In the genomic region with DNA sequence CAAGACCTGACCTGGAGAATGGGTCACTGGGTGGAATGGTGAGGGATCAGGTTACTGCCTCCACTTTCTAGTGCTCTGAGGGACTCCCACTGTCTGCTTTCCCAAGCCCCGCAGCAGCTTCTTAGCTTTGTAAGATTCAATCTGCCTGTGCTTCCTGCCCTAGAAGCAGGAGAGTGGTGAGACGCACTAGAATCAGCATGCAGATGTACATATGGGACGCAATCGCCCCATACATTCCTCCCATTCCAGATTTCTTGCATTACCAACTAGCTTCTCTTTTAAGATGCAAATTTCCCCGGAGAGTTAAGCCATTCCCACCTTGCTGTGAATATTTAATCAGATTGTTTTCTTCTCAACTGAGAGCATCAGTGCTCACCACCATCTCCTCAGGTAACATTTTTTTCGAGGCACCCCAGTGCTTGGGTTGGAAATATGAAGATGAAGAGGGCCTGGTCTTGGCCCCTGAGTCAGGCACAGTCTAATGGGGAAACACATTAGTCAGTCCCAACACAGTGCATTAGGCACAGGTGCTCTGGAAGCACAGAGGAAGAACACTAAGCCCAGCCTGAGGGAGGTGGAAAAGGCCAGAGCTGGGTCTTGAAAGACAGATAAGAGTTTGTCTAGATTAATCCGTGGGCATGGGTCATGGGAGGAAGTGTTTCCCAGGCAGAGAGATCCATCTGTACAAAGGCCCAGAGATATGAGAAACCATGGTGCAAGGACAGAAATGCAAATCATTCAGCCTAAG, we compare ENCODE assay signal across 21 cellular contexts.
DNase-seq lines count a peak whose midpoint lies in the region; TF ChIP-seq lines count a peak whose summit lies in the region.
"Had no signal": no experiment of that assay in that cellular context is flagged by ENCODE, and none has a peak within 500 bp of the region (broad histone marks: within the 10 kb centered on the region; RNA-seq: fewer than 3 reads in every experiment).

No MANE protein-coding gene starts in this region.

- intact Hi-C loops in adrenal gland (cut with DNase I) = no loop called here
- intact Hi-C loops in activated CD4-positive, alpha-beta T cell treated with anti-CD3 and anti-CD28 coated beads, Interleukin-2, amount 10 ng/mL, durations not matched to agents 24 days and 14 days (cut with micrococcal nuclease) = no loop called here

- no peak overlapping the region for H2BK15ac ChIP-seq in mesenchymal stem cell (ENCODE audit: low read depth, poor library complexity, severe bottlenecking)

- peaks cover 5% of the 10 kb centered on the region for H3K27me3 Mint-ChIP-seq in activated CD4-positive, alpha-beta T cell treated with anti-CD3 and anti-CD28 coated beads, Interleukin-2, amount 10 ng/mL, durations not matched to agents 24 days and 14 days
- H3K27me3 Mint-ChIP-seq: activated CD8-positive, alpha-beta memory T cell treated with anti-CD3 and anti-CD28 coated beads, Interleukin-2, amount 10 ng/mL, durations not matched to agents 7 days and 5 days; activated naive CD4-positive, alpha-beta T cell treated with anti-CD3 and anti-CD28 coated beads, Interleukin-2, amount 50 U/mL, for 24 hours; effector memory CD8-positive, alpha-beta T cell had no signal

- H3K9me3 Mint-ChIP-seq in activated CD4-positive, alpha-beta T cell treated with anti-CD3 and anti-CD28 coated beads, Interleukin-2, amount 10 ng/mL, durations not matched to agents 24 days and 14 days = no peaks in the 10 kb centered on the region
- H3K9me3 Mint-ChIP-seq: activated naive CD4-positive, alpha-beta T cell treated with anti-CD3 and anti-CD28 coated beads, Interleukin-2, amount 50 U/mL, for 24 hours; activated T-helper 1 cell treated with anti-CD3 and anti-CD28 coated beads, Interleukin-12 subunit alpha, Interleukin-12 subunit beta, Interleukin-2, Interleukin-4 antibody, amounts not matched to agents 30 ng/mL and 10 ng/mL and 1 ng/mL, durations not matched to agents 14 hours and 24 hours and 36 hours; effector memory CD8-positive, alpha-beta T cell had no signal

- no peak overlapping the region for H3K4me3 Mint-ChIP-seq in activated CD4-positive, alpha-beta T cell treated with anti-CD3 and anti-CD28 coated beads, Interleukin-2, amount 10 ng/mL, durations not matched to agents 24 days and 14 days
- H3K4me3 Mint-ChIP-seq: activated CD8-positive, alpha-beta memory T cell treated with anti-CD3 and anti-CD28 coated beads, Interleukin-2, amount 10 ng/mL, durations not matched to agents 7 days and 5 days; activated naive CD4-positive, alpha-beta T cell treated with anti-CD3 and anti-CD28 coated beads, Interleukin-2, amount 50 U/mL, for 24 hours; activated T-helper 1 cell treated with anti-CD3 and anti-CD28 coated beads, Interleukin-12 subunit alpha, Interleukin-12 subunit beta, Interleukin-2, Interleukin-4 antibody, amounts not matched to agents 30 ng/mL and 10 ng/mL and 1 ng/mL, durations not matched to agents 14 hours and 24 hours and 36 hours; effector memory CD8-positive, alpha-beta T cell had no signal

- H2BK12ac ChIP-seq in mesenchymal stem cell (ENCODE audit: low read length in 2 of 2) = peak overlapping the region in 1 of 2 experiments; percentile 54

- no peak overlapping the region for H3K27ac Mint-ChIP-seq in activated CD4-positive, alpha-beta T cell treated with anti-CD3 and anti-CD28 coated beads, Interleukin-2, amount 10 ng/mL, durations not matched to agents 24 days and 14 days
- H3K27ac Mint-ChIP-seq: activated CD8-positive, alpha-beta memory T cell treated with anti-CD3 and anti-CD28 coated beads, Interleukin-2, amount 10 ng/mL, durations not matched to agents 7 days and 5 days; activated naive CD4-positive, alpha-beta T cell treated with anti-CD3 and anti-CD28 coated beads, Interleukin-2, amount 50 U/mL, for 24 hours; activated T-helper 1 cell treated with anti-CD3 and anti-CD28 coated beads, Interleukin-12 subunit alpha, Interleukin-12 subunit beta, Interleukin-2, Interleukin-4 antibody, amounts not matched to agents 30 ng/mL and 10 ng/mL and 1 ng/mL, durations not matched to agents 14 hours and 24 hours and 36 hours; effector memory CD8-positive, alpha-beta T cell had no signal

- H2BK120ac ChIP-seq in mesenchymal stem cell (ENCODE audit: low read depth, low read length) = no peak overlapping the region

- H4K91ac ChIP-seq in mesenchymal stem cell (ENCODE audit: low read length) = no peak overlapping the region

- peak overlapping the region; percentile 12 to 21 for H3K18ac ChIP-seq in mesenchymal stem cell (ENCODE audit: low read depth in 1 of 2, low read length in 2 of 2)

- H2BK5ac ChIP-seq in mesenchymal stem cell (ENCODE audit: low read depth, low read length, poor library complexity, severe bottlenecking) = peak overlapping the region; percentile 77

- H3K36me3 ChIP-seq in mesenchymal stem cell (ENCODE audit: control insufficient read depth in 1 of 2, insufficient read depth in 2 of 2, low read depth in 1 of 2, low read length in 2 of 2) (no peaks in the 10 kb centered on the region), adrenal gland (replicated peaks in 1 of 2) (no peaks in the 10 kb centered on the region)
- H3K36me3 ChIP-seq: BLaER1, lower lobe of right lung, right atrium auricular region had no signal

- no peaks in the 10 kb centered on the region for H3K4me1 Mint-ChIP-seq in activated CD4-positive, alpha-beta T cell treated with anti-CD3 and anti-CD28 coated beads, Interleukin-2, amount 10 ng/mL, durations not matched to agents 24 days and 14 days
- H3K4me1 Mint-ChIP-seq: activated naive CD4-positive, alpha-beta T cell treated with anti-CD3 and anti-CD28 coated beads, Interleukin-2, amount 50 U/mL, for 24 hours had no signal

- H3K9me3 ChIP-seq in mesenchymal stem cell (ENCODE audit: control insufficient read depth, low read length) (no peaks in the 10 kb centered on the region), adrenal gland (replicated peaks in 1 of 3) (no peaks in the 10 kb centered on the region)
- H3K9me3 ChIP-seq: A549, BLaER1, Caco-2, lower lobe of right lung, right atrium auricular region, SK-N-SH had no signal

- no peak overlapping the region for H4K8ac ChIP-seq in mesenchymal stem cell (ENCODE audit: low read length)

- TF ChIP-seq POLR2A in adrenal gland (IDR thresholded peaks at IDR 0.05) = no peak

- peak overlapping the region; percentile 78 for H3K27ac ChIP-seq in mesenchymal stem cell (ENCODE audit: low read length, poor library complexity, severe bottlenecking)
- no peak overlapping the region for H3K27ac ChIP-seq in adrenal gland
- H3K27ac ChIP-seq: A549, BLaER1, lower lobe of right lung, right atrium auricular region had no signal

- DNase-seq in ELR (ENCODE audit: low read depth) (peak; percentile 18), OCI-M1 (lab: John Stamatoyannopoulos, UW) (peak; percentile 56), choroid plexus epithelial cell (ENCODE audit: low read depth) (peak; percentile 55), mesenchymal stem cell (no peak), adrenal gland (no peak), LoVo (ENCODE audit: low spot score) (no peak), NCI-H524 treated with DMSO at 0.1 percent for 48 hours (lab: John Stamatoyannopoulos, UW) (no peak)
- no peak for DNase-seq in activated CD4-positive, alpha-beta T cell treated with anti-CD3 and anti-CD28 coated beads, Interleukin-2, amount 10 ng/mL, durations not matched to agents 24 days and 14 days
- DNase-seq: activated CD4-positive, alpha-beta T cell treated with anti-CD3 and anti-CD28 coated beads for 4 hours; activated CD8-positive, alpha-beta memory T cell treated with anti-CD3 and anti-CD28 coated beads, Interleukin-2, amount 10 ng/mL, durations not matched to agents 7 days and 5 days; Caco-2; effector memory CD8-positive, alpha-beta T cell; Karpas-422; lower lobe of right lung; NCI-H187; SK-N-SH had no signal

- H3K79me1 ChIP-seq in mesenchymal stem cell (replicated peaks; ENCODE audit: low read length, poor library complexity, severe bottlenecking) = no peaks in the 10 kb centered on the region

- TF ChIP-seq CTCF in choroid plexus epithelial cell (conservative IDR thresholded peaks at IDR 0.05; ENCODE audit: low read depth, low read length) = no peak
- TF ChIP-seq CTCF in adrenal gland (IDR thresholded peaks at IDR 0.05) = no peak

- H3K23ac ChIP-seq in mesenchymal stem cell (ENCODE audit: low read length in 2 of 2) = no peak overlapping the region

- H3K9ac ChIP-seq in mesenchymal stem cell (ENCODE audit: low read length) = peak overlapping the region; percentile 16
- H3K9ac ChIP-seq: BLaER1, SK-N-SH had no signal

- H3K4me3 ChIP-seq in choroid plexus epithelial cell (ENCODE audit: low read depth, low read length) = no peak overlapping the region
- H3K4me3 ChIP-seq in mesenchymal stem cell (ENCODE audit: insufficient read depth in 1 of 2, low read depth in 1 of 2, low read length in 2 of 2) = no peak overlapping the region
- no peak overlapping the region for H3K4me3 ChIP-seq in adrenal gland
- H3K4me3 ChIP-seq: A549, BLaER1, lower lobe of right lung, right atrium auricular region had no signal

- H2AK5ac ChIP-seq in mesenchymal stem cell (ENCODE audit: low read length, severe bottlenecking) = peak overlapping the region; percentile 64

- H3K4me1 ChIP-seq in mesenchymal stem cell (ENCODE audit: control insufficient read depth, insufficient read depth, low read depth, low read length) (peaks cover 19% of the 10 kb centered on the region), adrenal gland (replicated peaks in 1 of 2) (no peaks in the 10 kb centered on the region)
- H3K4me1 ChIP-seq: A549, Caco-2, lower lobe of right lung, right atrium auricular region had no signal

- peaks cover 0 to 32% of the 10 kb centered on the region in 2 experiments for H3K27me3 ChIP-seq in mesenchymal stem cell (ENCODE audit: control insufficient read depth in 1 of 2, insufficient read depth in 1 of 2, low read length in 2 of 2)
- H3K27me3 ChIP-seq in adrenal gland = peaks cover 31% of the 10 kb centered on the region
- H3K27me3 ChIP-seq: right atrium auricular region had no signal

- H2AFZ ChIP-seq in mesenchymal stem cell (ENCODE audit: low read depth, low read length) = no peak overlapping the region

- no peak overlapping the region for H3K4me2 ChIP-seq in mesenchymal stem cell (ENCODE audit: low read length, poor library complexity, severe bottlenecking)
- H3K4me2 ChIP-seq: A549, BLaER1 had no signal

- H3K14ac ChIP-seq in mesenchymal stem cell (ENCODE audit: low read length in 2 of 2) = no peak overlapping the region

- H3K4ac ChIP-seq in mesenchymal stem cell (ENCODE audit: low read depth in 1 of 2, low read length in 2 of 2) = no peak overlapping the region

- no peaks in the 10 kb centered on the region for H3K36me3 Mint-ChIP-seq in activated CD4-positive, alpha-beta T cell treated with anti-CD3 and anti-CD28 coated beads, Interleukin-2, amount 10 ng/mL, durations not matched to agents 24 days and 14 days (ENCODE audit: low read depth)
- H3K36me3 Mint-ChIP-seq: activated CD8-positive, alpha-beta memory T cell treated with anti-CD3 and anti-CD28 coated beads, Interleukin-2, amount 10 ng/mL, durations not matched to agents 7 days and 5 days; activated naive CD4-positive, alpha-beta T cell treated with anti-CD3 and anti-CD28 coated beads, Interleukin-2, amount 50 U/mL, for 24 hours had no signal

- WGBS in mesenchymal stem cell = 24% methylated on average over 6 of the region's 7 CpGs
- WGBS in adrenal gland, 4 donors = 43 to 67% (median 52%) methylated on average over 7 of the region's 7 CpGs

Comparison
In these comparisons a context has a peak if more than half of its experiments do, and no peak if none do; other contexts are left out.
1. DNase-seq: peak in ELR (single experiment), OCI-M1 (single experiment) and choroid plexus epithelial cell (single experiment); none in mesenchymal stem cell (single experiment), adrenal gland (0 of 7), activated CD4-positive, alpha-beta T cell treated with anti-CD3 and anti-CD28 coated beads, Interleukin-2, amount 10 ng/mL, durations not matched to agents 24 days and 14 days (single experiment), LoVo (single experiment) and NCI-H524 treated with DMSO at 0.1 percent for 48 hours (single experiment).